9 cellular contexts compared by ENCODE assay signal in the genomic region with DNA sequence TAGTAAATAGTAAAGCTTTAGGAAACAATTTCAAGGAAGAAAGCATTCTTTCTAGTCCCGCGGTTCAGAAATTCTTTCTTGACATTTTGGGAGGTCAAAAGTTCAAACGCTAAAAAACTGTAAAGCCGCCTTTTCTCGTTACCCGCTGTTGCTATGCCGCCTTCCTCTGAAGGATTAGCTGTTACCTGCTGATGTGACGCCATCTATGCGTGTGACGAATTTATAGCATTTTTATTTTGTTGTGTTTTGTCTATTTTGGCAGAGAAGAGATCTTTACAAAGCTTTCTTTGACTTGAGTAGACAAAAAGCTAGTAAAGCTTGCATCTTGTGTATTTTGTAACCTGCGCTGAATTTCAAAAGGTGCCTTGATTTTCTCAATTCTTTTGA.
A peak's percentile ranks its signal among the peaks of the same experiment; 100 is the strongest.
DNase-seq lines count a peak whose midpoint lies in the region; ATAC-seq and TF ChIP-seq lines count a peak whose summit lies in the region.
"Had no signal": no experiment of that assay in that cellular context is flagged by ENCODE, and none has a peak within 500 bp of the region (broad histone marks: within the 10 kb centered on the region; RNA-seq: fewer than 3 reads in every experiment).

No MANE protein-coding gene starts in this region.

- ATAC-seq in central memory CD8-positive, alpha-beta T cell (replicated peaks; ENCODE audit: extremely low read depth, poor library complexity, severe bottlenecking): no peak
- ATAC-seq in GM21576 (IDR thresholded peaks at IDR 0.05; ENCODE audit: unreplicated experiment): no peak

- no peaks in the 10 kb centered on the region for H3K36me3 ChIP-seq in CD8-positive, alpha-beta memory T cell (ENCODE audit: insufficient read depth, low read length)

- no peak overlapping the region for H3K27ac Mint-ChIP-seq in CD8-positive, alpha-beta memory T cell
- no peak overlapping the region for H3K27ac Mint-ChIP-seq in central memory CD8-positive, alpha-beta T cell (ENCODE audit: low read depth)
- H3K27ac Mint-ChIP-seq in nephron progenitor cell: no peak overlapping the region

- TF ChIP-seq CTCF in nephron progenitor cell (IDR thresholded peaks at IDR 0.05): no peak

- H3K4me1 Mint-ChIP-seq in CD8-positive, alpha-beta memory T cell: peaks cover 12 to 14% (median 14%) of the 10 kb centered on the region in 3 donors
- H3K4me1 Mint-ChIP-seq in central memory CD8-positive, alpha-beta T cell: no peaks in the 10 kb centered on the region
- peaks cover 14% of the 10 kb centered on the region for H3K4me1 Mint-ChIP-seq in nephron progenitor cell

- H3K4me3 ChIP-seq in CD8-positive, alpha-beta memory T cell (ENCODE audit: low read length): no peak overlapping the region
- no peak overlapping the region for H3K4me3 ChIP-seq in Jurkat, Clone E6-1 (ENCODE audit: low read length)

- no peak for DNase-seq in CD8-positive, alpha-beta memory T cell
- peak; percentile 15 for DNase-seq in Jurkat, Clone E6-1 (ENCODE audit: low read depth, low spot score)
- DNase-seq in central memory CD8-positive, alpha-beta T cell (ENCODE audit: low spot score in 2 of 2): no peak
- no peak for DNase-seq in nephron progenitor cell
- DNase-seq in middle frontal gyrus (ENCODE audit: extremely low spot score, low spot score): no peak
- no peak for DNase-seq in D341Med (ENCODE audit: low spot score)
- DNase-seq in GM19240 (ENCODE audit: insufficient read length, low spot score): no peak
- DNase-seq: left ventricle myocardium superior had no signal

- POLR2A ChIA-PET in CD8-positive, alpha-beta memory T cell (lab: Charles Lee): no interaction called here

- peaks cover 0 to 10% (median 3%) of the 10 kb centered on the region in 5 donors for H3K9me3 Mint-ChIP-seq in CD8-positive, alpha-beta memory T cell
- no peaks in the 10 kb centered on the region for H3K9me3 Mint-ChIP-seq in central memory CD8-positive, alpha-beta T cell
- peaks cover 31% of the 10 kb centered on the region for H3K9me3 Mint-ChIP-seq in nephron progenitor cell

- peaks cover 48 to 62% of the 10 kb centered on the region in 2 donors for H3K27me3 Mint-ChIP-seq in CD8-positive, alpha-beta memory T cell
- H3K27me3 Mint-ChIP-seq in central memory CD8-positive, alpha-beta T cell: peaks cover 73% of the 10 kb centered on the region
- peaks cover 71% of the 10 kb centered on the region for H3K27me3 Mint-ChIP-seq in nephron progenitor cell (ENCODE audit: low read depth, poor library complexity)

- no peaks in the 10 kb centered on the region for H3K36me3 Mint-ChIP-seq in CD8-positive, alpha-beta memory T cell
- peaks cover 2% of the 10 kb centered on the region for H3K36me3 Mint-ChIP-seq in central memory CD8-positive, alpha-beta T cell (ENCODE audit: insufficient read depth)
- H3K36me3 Mint-ChIP-seq in nephron progenitor cell (ENCODE audit: low read depth): no peaks in the 10 kb centered on the region

- CTCF ChIA-PET in CD8-positive, alpha-beta memory T cell (lab: Charles Lee): no interaction called here

- H3K9me3 ChIP-seq in CD8-positive, alpha-beta memory T cell (ENCODE audit: low read length): no peaks in the 10 kb centered on the region

- peaks cover 8% of the 10 kb centered on the region for H3K27me3 ChIP-seq in CD8-positive, alpha-beta memory T cell (ENCODE audit: insufficient read depth, low read length, poor library complexity, severe bottlenecking)

- H3K27ac ChIP-seq in CD8-positive, alpha-beta memory T cell (ENCODE audit: low read depth, low read length): no peak overlapping the region

- H3K4me3 Mint-ChIP-seq in CD8-positive, alpha-beta memory T cell: peak overlapping the region; percentile 62 to 90 (median 69)
- peak overlapping the region; percentile 50 for H3K4me3 Mint-ChIP-seq in central memory CD8-positive, alpha-beta T cell
- H3K4me3 Mint-ChIP-seq in nephron progenitor cell: peak overlapping the region; percentile 83

- H3K4me1 ChIP-seq in CD8-positive, alpha-beta memory T cell (ENCODE audit: insufficient read depth, low read length): no peaks in the 10 kb centered on the region
